ENCODE assay signal across 11 cellular contexts in the genomic region with DNA sequence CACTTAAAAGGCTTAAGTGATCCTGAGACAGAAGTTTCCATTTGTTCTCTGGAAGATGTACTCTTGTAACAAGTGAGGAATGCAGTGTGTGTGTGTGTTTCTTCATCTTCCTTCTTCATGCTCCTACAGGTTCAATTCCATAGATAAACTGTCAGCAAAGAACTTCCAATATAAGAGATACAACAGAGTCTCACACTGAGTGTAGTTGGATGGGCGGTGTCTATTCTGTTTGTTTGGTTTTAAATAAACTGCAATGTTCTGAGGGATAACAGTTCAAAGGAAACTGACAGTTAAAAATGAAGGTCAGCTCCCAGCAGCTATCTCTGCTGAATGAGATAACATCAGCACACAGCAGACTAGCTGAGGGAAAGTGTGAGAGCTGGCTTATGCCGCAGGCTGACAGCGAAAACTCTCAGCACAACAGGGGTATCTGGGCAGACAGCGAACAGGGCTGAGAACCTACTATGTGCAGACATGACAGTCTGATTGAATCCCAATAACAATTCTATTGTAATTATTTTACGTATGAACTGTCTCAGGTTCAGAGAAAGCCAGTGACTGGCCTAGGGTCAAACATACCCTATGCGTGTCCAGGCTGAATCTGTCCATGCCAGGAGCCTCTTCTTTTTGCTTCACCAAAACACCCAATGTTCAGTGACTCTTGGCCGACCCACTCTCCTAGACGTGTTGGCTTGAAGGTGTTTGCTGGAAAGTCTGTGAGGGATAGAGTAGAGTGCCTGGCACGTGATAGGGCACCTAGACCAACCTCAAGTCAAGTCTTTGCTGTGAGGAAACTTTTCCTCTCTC.
DNase-seq lines count a peak whose midpoint lies in the region; ATAC-seq and TF ChIP-seq lines count a peak whose summit lies in the region.
"Had no signal": no experiment of that assay in that cellular context is flagged by ENCODE, and none has a peak within 500 bp of the region (broad histone marks: within the 10 kb centered on the region; RNA-seq: fewer than 3 reads in every experiment).

No MANE protein-coding gene starts in this region.

- no peaks in the 10 kb centered on the region for H3K36me3 ChIP-seq in DND-41 (ENCODE audit: insufficient read depth, low read length)
- no peaks in the 10 kb centered on the region for H3K36me3 ChIP-seq in Loucy (ENCODE audit: insufficient read depth, low read length)
- no peaks in the 10 kb centered on the region for H3K36me3 ChIP-seq in mucosa of descending colon (ENCODE audit: low read depth)

- no peaks in the 10 kb centered on the region; the same call in 1 of the 2 replicates for H3F3A ChIP-seq in Loucy (ENCODE audit: low read depth)

- peak; percentile 96 for ATAC-seq in DND-41 (ENCODE audit: insufficient read depth, low read depth)
- peak; percentile 54 for ATAC-seq in mucosa of descending colon
- no peak for ATAC-seq in HG03025 (IDR thresholded peaks at IDR 0.05; ENCODE audit: low FRiP score, unreplicated experiment)

- TF ChIP-seq CTCF in DND-41 (IDR thresholded peaks at IDR 0.05; ENCODE audit: borderline replicate concordance, extremely low read depth, low read length, poor library complexity, severe bottlenecking): no peak
- TF ChIP-seq CTCF in Loucy (conservative IDR thresholded peaks at IDR 0.05; ENCODE audit: low read length): no peak
- TF ChIP-seq CTCF in mucosa of descending colon (IDR thresholded peaks at IDR 0.05): no peak

- H2AFZ ChIP-seq in DND-41 (ENCODE audit: low read depth, low read length) (peak overlapping the region; percentile 45), Loucy (ENCODE audit: low read length) (0 out of 2 replicates have a peak overlapping the region, but pooled peaks have one; percentile 14)

- H3K9ac ChIP-seq in DND-41 (ENCODE audit: low read depth, low read length) (peak overlapping the region; percentile 38), Loucy (ENCODE audit: low read depth, low read length, poor library complexity, severe bottlenecking) (peak overlapping the region; percentile 71)

- H3K4me2 ChIP-seq in DND-41 (ENCODE audit: insufficient read depth, low read length) (peak overlapping the region; percentile 40), Loucy (ENCODE audit: low read depth, low read length, poor library complexity, severe bottlenecking) (peak overlapping the region; percentile 73)

- DNase-seq in DND-41 (peak; percentile 79), mucosa of descending colon (no peak), NCI-H2196 (lab: John Stamatoyannopoulos, UW; ENCODE audit: unreplicated experiment) (no peak), NCI-H1694 treated with DMSO at 0.1 percent for 48 hours (lab: John Stamatoyannopoulos, UW) (no peak)
- peak; percentile 40 for DNase-seq in activated effector memory CD4-positive, alpha-beta T cell treated with Interleukin-2 at 50 U/mL for 16 hours
- DNase-seq: Calu3, GOT3, kidney glomerular epithelial cell, NCI-H1417 treated with DMSO at 0.1 percent for 48 hours had no signal

- no peaks in the 10 kb centered on the region for H3K9me3 ChIP-seq in DND-41 (ENCODE audit: insufficient read depth, low read length, severe bottlenecking)
- no peaks in the 10 kb centered on the region for H3K9me3 ChIP-seq in Loucy (ENCODE audit: insufficient read depth, low read depth, low read length)
- no peaks in the 10 kb centered on the region for H3K9me3 ChIP-seq in mucosa of descending colon

- H3K9me2 ChIP-seq in Loucy (replicated peaks; ENCODE audit: low read depth, low read length): no peaks in the 10 kb centered on the region

- H3K4me3 ChIP-seq in DND-41 (ENCODE audit: low read depth in 1 of 2, low read length in 2 of 2) (peak overlapping the region in 1 of 2 experiments; percentile 1; a peak in 1 of 4 replicates), Loucy (ENCODE audit: low read length, poor library complexity, severe bottlenecking) (peak overlapping the region; percentile 45), mucosa of descending colon (no peak overlapping the region)

- H3K4me1 ChIP-seq in DND-41 (ENCODE audit: insufficient read depth, low read length) (peaks cover 29% of the 10 kb centered on the region), Loucy (ENCODE audit: insufficient read depth, low read length, poor library complexity, severe bottlenecking) (peaks cover 42% of the 10 kb centered on the region), mucosa of descending colon (ENCODE audit: low read depth) (no peaks in the 10 kb centered on the region)

- H3K27ac ChIP-seq in DND-41 (ENCODE audit: low read length): peak overlapping the region; percentile 85

- H4K20me1 ChIP-seq in DND-41 (ENCODE audit: insufficient read depth, low read length): no peaks in the 10 kb centered on the region
- H4K20me1 ChIP-seq in Loucy (ENCODE audit: insufficient read depth, low read length, poor library complexity, severe bottlenecking): no peaks in the 10 kb centered on the region

- H3K27me3 ChIP-seq in DND-41 (ENCODE audit: insufficient read depth, low read length, poor library complexity) (no peaks in the 10 kb centered on the region), Loucy (ENCODE audit: insufficient read depth, low read length, poor library complexity, severe bottlenecking) (no peaks in the 10 kb centered on the region)

- H3K79me2 ChIP-seq in DND-41 (ENCODE audit: insufficient read depth, low read length) (no peaks in the 10 kb centered on the region), Loucy (ENCODE audit: insufficient read depth, low read length) (no peaks in the 10 kb centered on the region)

- intact Hi-C loops in mucosa of descending colon (cut with DNase I, micrococcal nuclease): no loop called here

Comparison
In these comparisons a context has a peak if more than half of its experiments do, and no peak if none do; other contexts are left out.
1. DNase-seq: peak in DND-41 (single experiment) and activated effector memory CD4-positive, alpha-beta T cell treated with Interleukin-2 at 50 U/mL for 16 hours (single experiment); none in mucosa of descending colon (0 of 3), NCI-H2196 (single experiment) and NCI-H1694 treated with DMSO at 0.1 percent for 48 hours (single experiment).